ENCODE assay signal across 11 cellular contexts in the genomic region with DNA sequence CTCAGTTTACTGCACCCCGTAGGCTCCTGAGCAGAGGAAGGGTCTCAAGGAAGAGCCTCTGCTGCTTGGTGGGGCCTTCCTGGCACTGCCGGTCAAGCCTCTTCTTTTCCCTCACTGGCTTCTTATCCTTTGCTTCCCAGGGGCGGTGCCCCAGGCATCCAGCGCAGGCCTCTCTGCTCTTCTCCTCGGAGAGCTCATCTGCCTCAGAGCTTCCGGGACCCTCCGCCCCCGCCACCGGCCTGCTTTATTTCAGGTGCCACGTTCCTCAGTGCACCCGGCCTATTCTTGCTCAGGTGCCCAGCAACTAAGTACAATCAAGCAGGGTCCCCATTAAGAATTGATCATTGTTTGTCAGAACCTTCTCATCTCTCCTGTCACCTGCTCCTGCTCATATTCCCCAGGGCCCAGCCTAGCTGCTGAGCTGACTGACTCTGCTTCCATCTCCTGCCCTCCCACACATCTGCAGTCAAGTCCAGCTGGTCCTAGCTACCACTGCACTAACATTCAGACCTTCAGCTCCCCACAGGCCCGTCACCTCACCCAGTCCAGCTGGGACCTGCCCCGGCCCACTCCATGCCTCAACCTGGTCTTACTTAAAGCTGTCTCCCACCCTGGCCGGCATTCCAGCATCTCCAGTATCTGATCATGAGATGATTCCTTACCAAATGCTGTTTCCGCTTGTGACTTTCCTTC.
"Had no signal": no experiment of that assay in that cellular context is flagged by ENCODE, and none has a peak within 500 bp of the region (broad histone marks: within the 10 kb centered on the region; RNA-seq: fewer than 3 reads in every experiment).

No MANE protein-coding gene starts in this region.

- H3K27me3 Mint-ChIP-seq: activated naive CD4-positive, alpha-beta T cell treated with anti-CD3 and anti-CD28 coated beads, Interleukin-2, amount 50 U/mL, for 24 hours; naive thymus-derived CD8-positive, alpha-beta T cell had no signal

- H3K4me3 ChIP-seq: hepatocyte, lung, suprapubic skin had no signal

- H3K4me1 ChIP-seq: suprapubic skin had no signal

- H3K36me3 ChIP-seq: suprapubic skin had no signal

- ATAC-seq: activated CD4-positive, CD25-positive, alpha-beta regulatory T cell treated with anti-CD3 and anti-CD28 coated beads, Interleukin-2, amount 50 U/mL, for 24 hours; naive thymus-derived CD8-positive, alpha-beta T cell had no signal

- H3K27ac Mint-ChIP-seq: activated naive CD4-positive, alpha-beta T cell treated with anti-CD3 and anti-CD28 coated beads, Interleukin-2, amount 50 U/mL, for 24 hours; activated T-helper 2 cell treated with anti-CD3 and anti-CD28 coated beads, Interferon-gamma antibody, Interleukin-2, Interleukin-4, amounts not matched to agents 10 μg/mL and 5 μg/mL and 100 μg/mL, durations not matched to agents 14 hours and 24 hours and 36 hours; dendritic cell treated with granulocyte-macrophage colony-stimulating factor and Interleukin-4, amounts not matched to agents 40 ng/mL and 50 ng/mL, for 4 days; T-helper 2 cell treated with Interferon-gamma antibody and Interleukin-4, amounts not matched to agents 5 μg/mL and 100 μg/mL, for 36 hours had no signal

- H3K4me1 Mint-ChIP-seq: activated naive CD4-positive, alpha-beta T cell treated with anti-CD3 and anti-CD28 coated beads, Interleukin-2, amount 50 U/mL, for 24 hours had no signal

- H3K9me3 Mint-ChIP-seq: activated naive CD4-positive, alpha-beta T cell treated with anti-CD3 and anti-CD28 coated beads, Interleukin-2, amount 50 U/mL, for 24 hours; activated T-helper 2 cell treated with anti-CD3 and anti-CD28 coated beads, Interferon-gamma antibody, Interleukin-2, Interleukin-4, amounts not matched to agents 10 μg/mL and 5 μg/mL and 100 μg/mL, durations not matched to agents 14 hours and 24 hours and 36 hours; dendritic cell treated with granulocyte-macrophage colony-stimulating factor and Interleukin-4, amounts not matched to agents 40 ng/mL and 50 ng/mL, for 4 days; T-helper 2 cell treated with Interferon-gamma antibody and Interleukin-4, amounts not matched to agents 5 μg/mL and 100 μg/mL, for 36 hours had no signal

- H3K36me3 Mint-ChIP-seq: activated naive CD4-positive, alpha-beta T cell treated with anti-CD3 and anti-CD28 coated beads, Interleukin-2, amount 50 U/mL, for 24 hours; naive thymus-derived CD8-positive, alpha-beta T cell had no signal

- H3K4me3 Mint-ChIP-seq: activated naive CD4-positive, alpha-beta T cell treated with anti-CD3 and anti-CD28 coated beads, Interleukin-2, amount 50 U/mL, for 24 hours; dendritic cell treated with granulocyte-macrophage colony-stimulating factor and Interleukin-4, amounts not matched to agents 40 ng/mL and 50 ng/mL, for 4 days; naive thymus-derived CD8-positive, alpha-beta T cell; T-helper 2 cell treated with Interferon-gamma antibody and Interleukin-4, amounts not matched to agents 5 μg/mL and 100 μg/mL, for 36 hours had no signal

- H3K79me2 ChIP-seq: hepatocyte had no signal

- H3K27me3 ChIP-seq: hepatocyte, suprapubic skin had no signal

- DNase-seq: stimulated activated CD4-positive, alpha-beta T cell treated with anti-CD3 and anti-CD28 coated beads, Interleukin-12 subunit alpha, Interleukin-12 subunit beta, amount 100 ng/mL, for 4 hours; stimulated activated naive CD8-positive, alpha-beta T cell treated with anti-CD3 and anti-CD28 coated beads, Interleukin-15, Interleukin-2, amounts not matched to agents 100 U/mL and 50 U/mL, for 24 hours had no signal

- H2AFZ ChIP-seq: hepatocyte had no signal

- H3K27ac ChIP-seq: hepatocyte, suprapubic skin had no signal

- H3K4me2 ChIP-seq: hepatocyte had no signal

- H3K9me3 ChIP-seq: suprapubic skin had no signal
